In the genomic region with DNA sequence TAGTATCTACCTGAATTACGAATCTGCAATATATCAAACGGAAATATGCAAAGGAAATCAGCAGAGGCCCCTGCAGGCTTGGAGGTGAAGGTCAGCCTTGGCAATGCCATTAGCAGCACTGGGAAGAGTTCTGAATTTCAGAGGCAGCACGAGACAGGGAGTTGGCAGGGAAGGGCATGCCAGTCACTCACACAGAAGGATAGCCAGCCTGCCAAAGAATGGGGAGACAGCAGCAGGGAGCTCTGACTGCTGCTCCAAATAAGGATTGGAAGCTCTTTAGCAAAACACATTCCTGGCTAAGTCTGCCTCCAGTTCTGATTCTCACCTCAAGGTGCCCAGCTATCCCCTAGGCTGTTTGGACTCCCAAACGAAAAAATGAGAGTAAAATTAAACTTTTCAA, we compare ENCODE assay signal across 12 cellular contexts.
DNase-seq lines count a peak whose midpoint lies in the region; TF ChIP-seq lines count a peak whose summit lies in the region.
"Had no signal": no experiment of that assay in that cellular context is flagged by ENCODE, and none has a peak within 500 bp of the region (broad histone marks: within the 10 kb centered on the region; RNA-seq: fewer than 3 reads in every experiment).

No MANE protein-coding gene starts in this region.

- no peak overlapping the region for H2AFZ ChIP-seq in H9 (ENCODE audit: low read length)

- no peak overlapping the region for H3K4me3 Mint-ChIP-seq in H9
- no peak overlapping the region for H3K4me3 Mint-ChIP-seq in activated CD4-positive, alpha-beta memory T cell treated with anti-CD3 and anti-CD28 coated beads, Interleukin-2, amount 10 ng/mL, durations not matched to agents 7 days and 5 days
- H3K4me3 Mint-ChIP-seq: effector memory CD8-positive, alpha-beta T cell had no signal

- no peaks in the 10 kb centered on the region for H3K4me1 ChIP-seq in H9 (ENCODE audit: insufficient read depth, low read length)
- no peaks in the 10 kb centered on the region for H3K4me1 ChIP-seq in breast epithelium
- H3K4me1 ChIP-seq in testis = no peaks in the 10 kb centered on the region

- peak; percentile 32; the same call in 2 of the 3 replicates for TF ChIP-seq CTCF in H9 (conservative IDR thresholded peaks at IDR 0.05)
- peak in 1 of 3 donors; percentile 58 for TF ChIP-seq CTCF in breast epithelium (IDR thresholded peaks at IDR 0.05)
- no peak for TF ChIP-seq CTCF in testis (IDR thresholded peaks at IDR 0.05)

- H3K79me2 ChIP-seq in H9 (ENCODE audit: insufficient read depth, low read length) = no peaks in the 10 kb centered on the region

- no peak overlapping the region for H3K18ac ChIP-seq in H9 (ENCODE audit: insufficient read length, low read depth, low read length)

- intact Hi-C loops in breast epithelium (cut with DNase I; ENCODE audit: low total_unique reads) = no loop called here
- intact Hi-C loops in testis (cut with DNase I; ENCODE audit: low total_unique reads) = no loop called here

- no peak overlapping the region for H2BK5ac ChIP-seq in H9 (ENCODE audit: insufficient read length, low read length)

- H2BK120ac ChIP-seq in H9 (ENCODE audit: low read depth, low read length, poor library complexity, severe bottlenecking) = no peak overlapping the region

- no peaks in the 10 kb centered on the region for H3K79me1 ChIP-seq in H9 (ENCODE audit: insufficient read depth, low read depth, low read length, poor library complexity, severe bottlenecking)

- H3K23me2 ChIP-seq in H9 (ENCODE audit: insufficient read length, low read depth, low read length, poor library complexity, severe bottlenecking) = no peaks in the 10 kb centered on the region

- H3K27ac ChIP-seq in H9 (ENCODE audit: insufficient read length, low read depth, low read length) = no peak overlapping the region
- H3K27ac ChIP-seq in breast epithelium = peak overlapping the region; percentile 50 to 70
- no peak overlapping the region for H3K27ac ChIP-seq in testis
- H3K27ac ChIP-seq: uterus had no signal

- H3K27me3 ChIP-seq in H9 (ENCODE audit: insufficient read depth, low read length) (no peaks in the 10 kb centered on the region), breast epithelium (no peaks in the 10 kb centered on the region), testis (no peaks in the 10 kb centered on the region)
- H3K27me3 ChIP-seq: neutrophil, uterus had no signal

- peaks cover 0 to 3% (median 0%) of the 10 kb centered on the region in 3 experiments; a peak in 1 of 7 replicates for H3K36me3 Mint-ChIP-seq in H9 (ENCODE audit: insufficient read depth in 1 of 3, low read depth in 3 of 3)
- no peaks in the 10 kb centered on the region for H3K36me3 Mint-ChIP-seq in activated CD4-positive, alpha-beta memory T cell treated with anti-CD3 and anti-CD28 coated beads, Interleukin-2, amount 10 ng/mL, durations not matched to agents 7 days and 5 days (ENCODE audit: low read depth)

- H3K36me3 ChIP-seq in breast epithelium = no peaks in the 10 kb centered on the region
- no peaks in the 10 kb centered on the region for H3K36me3 ChIP-seq in testis (ENCODE audit: low read depth, missing control alignments)
- H3K36me3 ChIP-seq: neutrophil, uterus had no signal

- no peaks in the 10 kb centered on the region for H4K20me1 ChIP-seq in H9 (ENCODE audit: control insufficient read depth, insufficient read depth, insufficient read length)

- H3K56ac ChIP-seq in H9 (ENCODE audit: insufficient read length, low read depth, low read length) = no peak overlapping the region

- POLR2A ChIA-PET in activated CD4-positive, alpha-beta memory T cell treated with anti-CD3 and anti-CD28 coated beads, Interleukin-2, amount 10 ng/mL, durations not matched to agents 7 days and 5 days (lab: Charles Lee) = no interaction called here

- no peak for TF ChIP-seq POLR2A in breast epithelium (IDR thresholded peaks at IDR 0.05)
- TF ChIP-seq POLR2A in testis (IDR thresholded peaks at IDR 0.05) = no peak

- no peak overlapping the region for H4K8ac ChIP-seq in H9 (replicated peaks; ENCODE audit: insufficient read length, low read depth, low read length)

- H4K91ac ChIP-seq in H9 (ENCODE audit: insufficient read length, low read depth, low read length) = no peak overlapping the region

- no peak overlapping the region for H3K23ac ChIP-seq in H9 (ENCODE audit: insufficient read length, low read depth, low read length)

- no peak overlapping the region for H3K4me2 ChIP-seq in H9 (ENCODE audit: insufficient read depth, insufficient read length, low read length)

- no peak overlapping the region for H2BK15ac ChIP-seq in H9 (ENCODE audit: low read depth, low read length)

- no peak overlapping the region for H2BK12ac ChIP-seq in H9 (ENCODE audit: insufficient read length, low read depth, low read length)

- peaks cover 6 to 8% of the 10 kb centered on the region in 2 experiments for H3K4me1 Mint-ChIP-seq in H9
- no peaks in the 10 kb centered on the region for H3K4me1 Mint-ChIP-seq in activated CD4-positive, alpha-beta memory T cell treated with anti-CD3 and anti-CD28 coated beads, Interleukin-2, amount 10 ng/mL, durations not matched to agents 7 days and 5 days

- WGBS in H9 (ENCODE audit: extremely low coverage, insufficient read length, low lambda C conversion rate) = no CpG with 5 or more reads among the region's 4 CpGs
- 43 to 56% methylated on average over 4 of the region's 4 CpGs for WGBS in testis, 2 donors

- no peaks in the 10 kb centered on the region; the same call in 1 of the 2 replicates for H3K27me3 Mint-ChIP-seq in H9 (ENCODE audit: low read depth)
- no peaks in the 10 kb centered on the region for H3K27me3 Mint-ChIP-seq in activated CD4-positive, alpha-beta memory T cell treated with anti-CD3 and anti-CD28 coated beads, Interleukin-2, amount 10 ng/mL, durations not matched to agents 7 days and 5 days
- H3K27me3 Mint-ChIP-seq: effector memory CD8-positive, alpha-beta T cell had no signal

- H3T11ph ChIP-seq in H9 (ENCODE audit: low read length) = no peak overlapping the region

- peaks cover 3 to 6% of the 10 kb centered on the region in 2 experiments; a peak in 2 of 5 replicates for H3K9me3 Mint-ChIP-seq in H9
- peaks cover 14% of the 10 kb centered on the region for H3K9me3 Mint-ChIP-seq in activated CD4-positive, alpha-beta memory T cell treated with anti-CD3 and anti-CD28 coated beads, Interleukin-2, amount 10 ng/mL, durations not matched to agents 7 days and 5 days

- no peak overlapping the region for H3K4ac ChIP-seq in H9 (ENCODE audit: low read depth, low read length)

- no peak overlapping the region for H3K14ac ChIP-seq in H9 (ENCODE audit: insufficient read depth, low read length)

- H2AK5ac ChIP-seq in H9 (ENCODE audit: insufficient read length, low read length) = no peak overlapping the region

- H2BK20ac ChIP-seq in H9 (ENCODE audit: low read depth, low read length, poor library complexity, severe bottlenecking) = no peak overlapping the region

- CTCF ChIA-PET in activated CD4-positive, alpha-beta memory T cell treated with anti-CD3 and anti-CD28 coated beads, Interleukin-2, amount 10 ng/mL, durations not matched to agents 7 days and 5 days (lab: Charles Lee) = no interaction called here

- DNase-seq in H9 = peak; percentile 37
- peak in 1 of 2 donors; percentile 78 for DNase-seq in breast epithelium (ENCODE audit: low spot score in 2 of 2)
- peak; percentile 43 to 71 for DNase-seq in hippocampal formation (lab: John Stamatoyannopoulos, UW)
- peak; percentile 51 for DNase-seq in testis
- DNase-seq in NCI-H774 (lab: John Stamatoyannopoulos, UW) = no peak
- no peak for DNase-seq in activated CD4-positive, alpha-beta memory T cell treated with anti-CD3 and anti-CD28 coated beads, Interleukin-2, amount 10 ng/mL, durations not matched to agents 7 days and 5 days
- no peak for DNase-seq in 8988T
- no peak for DNase-seq in SKM-1 (lab: John Stamatoyannopoulos, UW; ENCODE audit: unreplicated experiment)
- DNase-seq: activated naive CD4-positive, alpha-beta T cell; effector memory CD8-positive, alpha-beta T cell; uterus had no signal

- H3K4me3 ChIP-seq in breast epithelium = no peak overlapping the region
- no peak overlapping the region for H3K4me3 ChIP-seq in testis
- H3K4me3 ChIP-seq: uterus had no signal

- no peak overlapping the region for H4K5ac ChIP-seq in H9 (ENCODE audit: insufficient read length, low read depth, low read length)

- no peak overlapping the region for H3K27ac Mint-ChIP-seq in H9
- H3K27ac Mint-ChIP-seq in activated CD4-positive, alpha-beta memory T cell treated with anti-CD3 and anti-CD28 coated beads, Interleukin-2, amount 10 ng/mL, durations not matched to agents 7 days and 5 days = no peak overlapping the region
- H3K27ac Mint-ChIP-seq: effector memory CD8-positive, alpha-beta T cell had no signal

- no peaks in the 10 kb centered on the region for H3K9me3 ChIP-seq in H9 (ENCODE audit: control insufficient read depth, low read depth, low read length)
- H3K9me3 ChIP-seq in breast epithelium = no peaks in the 10 kb centered on the region
- H3K9me3 ChIP-seq in testis = no peaks in the 10 kb centered on the region
- H3K9me3 ChIP-seq: neutrophil, uterus had no signal

- H3K9ac ChIP-seq in H9 (ENCODE audit: extremely low read depth, insufficient read length, low read length) = no peak overlapping the region

Comparison
In these comparisons a context has a peak if more than half of its experiments do, and no peak if none do; other contexts are left out.
1. DNase-seq: peak in H9 (single experiment), hippocampal formation (2 of 2) and testis (single experiment); none in NCI-H774 (single experiment), activated CD4-positive, alpha-beta memory T cell treated with anti-CD3 and anti-CD28 coated beads, Interleukin-2, amount 10 ng/mL, durations not matched to agents 7 days and 5 days (single experiment), 8988T (single experiment) and SKM-1 (single experiment).
2. H3K27ac ChIP-seq: peak in breast epithelium (2 of 2); none in H9 (single experiment) and testis (0 of 2).